14 cellular contexts compared by ENCODE assay signal in the genomic region with DNA sequence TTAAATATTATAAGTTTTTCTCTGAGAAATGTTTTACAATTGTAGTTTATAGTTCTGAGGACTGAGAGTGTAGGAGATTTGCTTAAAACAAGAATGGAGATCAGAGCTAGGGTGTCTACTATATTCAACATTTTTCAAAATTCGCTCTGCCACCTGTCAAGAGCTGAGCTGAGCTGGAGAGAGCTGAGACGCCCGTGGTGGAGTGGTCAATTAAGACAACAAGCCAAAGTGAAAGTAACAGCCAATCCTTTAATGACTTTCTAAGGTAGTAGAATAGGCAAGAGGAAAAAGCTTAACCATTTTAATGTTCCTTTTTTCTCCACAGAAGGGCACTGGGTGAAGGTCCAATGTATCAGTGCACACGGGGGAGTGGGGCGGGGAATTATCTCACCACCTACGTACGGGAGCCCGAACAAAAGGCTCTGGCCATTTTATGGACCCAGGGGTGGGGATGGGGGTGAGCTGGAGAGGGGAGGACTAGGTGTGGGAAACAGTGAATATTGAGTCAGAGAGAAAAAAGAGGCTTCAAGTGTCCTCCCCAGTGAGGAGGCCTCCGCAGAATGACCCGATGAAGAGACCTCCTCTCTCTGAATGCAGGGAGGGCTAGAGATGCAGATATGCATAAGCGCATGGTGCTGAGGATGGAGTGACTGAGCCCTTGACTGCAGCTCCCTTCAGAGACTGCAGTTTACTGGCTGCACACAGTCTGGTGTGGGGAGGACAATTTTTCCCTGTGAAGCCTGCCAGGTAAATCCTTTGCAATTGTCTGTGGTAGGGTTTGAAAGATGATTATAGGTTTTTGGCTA.
DNase-seq lines count a peak whose midpoint lies in the region.
"Had no signal": no experiment of that assay in that cellular context is flagged by ENCODE, and none has a peak within 500 bp of the region (broad histone marks: within the 10 kb centered on the region; RNA-seq: fewer than 3 reads in every experiment).

No MANE protein-coding gene starts in this region.

- no peak overlapping the region for H3K27ac ChIP-seq in skeletal muscle tissue (ENCODE audit: low read depth, low read length)
- H3K27ac ChIP-seq: ascending aorta, ovary, testis had no signal

- DNase-seq in NCI-H510A treated with DMSO at 0.1 percent for 48 hours (lab: John Stamatoyannopoulos, UW): peak; percentile 10
- no peak for DNase-seq in NCI-H510A (lab: John Stamatoyannopoulos, UW)
- DNase-seq in MG63: no peak
- no peak for DNase-seq in stimulated activated CD4-positive, alpha-beta T cell treated with anti-CD3 and anti-CD28 coated beads, Interleukin-12 subunit alpha, Interleukin-12 subunit beta, amount 100 ng/mL, for 4 hours
- DNase-seq in pons (ENCODE audit: low spot score): no peak
- no peak for DNase-seq in NK-92 (lab: John Stamatoyannopoulos, UW; ENCODE audit: unreplicated experiment)
- DNase-seq: Caco-2, NCI-H524 treated with DMSO at 0.1 percent for 48 hours, ovary, SHP77, testis had no signal

- H3K36me3 ChIP-seq in MG63: no peaks in the 10 kb centered on the region
- no peaks in the 10 kb centered on the region for H3K36me3 ChIP-seq in endocrine pancreas (ENCODE audit: control insufficient read depth, insufficient read depth, low read length)
- no peaks in the 10 kb centered on the region for H3K36me3 ChIP-seq in skeletal muscle tissue (ENCODE audit: control insufficient read depth in 3 of 3, insufficient read depth in 3 of 3, low read length in 3 of 3)
- H3K36me3 ChIP-seq: ascending aorta, ovary had no signal

- H3K4me3 ChIP-seq in MG63 (peak overlapping the region; percentile 20; the same call in 1 of the 2 replicates), endocrine pancreas (ENCODE audit: control insufficient read depth, insufficient read depth, low read length) (peak overlapping the region; percentile 48), skeletal muscle tissue (ENCODE audit: low read length in 3 of 3) (peak overlapping the region in 2 of 3 donors; percentile 17 to 23)
- H3K4me3 ChIP-seq: ascending aorta, ovary had no signal

- no peaks in the 10 kb centered on the region for H3K4me1 ChIP-seq in endocrine pancreas (ENCODE audit: control insufficient read depth, insufficient read depth, low read length)
- H3K4me1 ChIP-seq in skeletal muscle tissue (ENCODE audit: control insufficient read depth in 3 of 3, insufficient read depth in 3 of 3, low read length in 3 of 3): no peaks in the 10 kb centered on the region
- H3K4me1 ChIP-seq: ascending aorta, Caco-2, testis had no signal

- H3K27me3 ChIP-seq in MG63 (no peaks in the 10 kb centered on the region), endocrine pancreas (ENCODE audit: control insufficient read depth, insufficient read depth, low read length) (no peaks in the 10 kb centered on the region), skeletal muscle tissue (ENCODE audit: control insufficient read depth in 3 of 3, insufficient read depth in 3 of 3, low read length in 3 of 3) (no peaks in the 10 kb centered on the region)
- H3K27me3 ChIP-seq: ascending aorta, ovary, testis had no signal

- H3K9ac ChIP-seq in endocrine pancreas (ENCODE audit: control insufficient read depth, insufficient read depth, low read length) (peak overlapping the region; percentile 41), skeletal muscle tissue (ENCODE audit: low read depth in 1 of 3, low read length in 3 of 3) (no peak overlapping the region)

- no peaks in the 10 kb centered on the region for H3K9me3 ChIP-seq in MG63
- no peaks in the 10 kb centered on the region for H3K9me3 ChIP-seq in endocrine pancreas (ENCODE audit: control insufficient read depth, low read length)
- H3K9me3 ChIP-seq in skeletal muscle tissue (ENCODE audit: control insufficient read depth in 3 of 3, low read length in 3 of 3): no peaks in the 10 kb centered on the region
- H3K9me3 ChIP-seq: ascending aorta, Caco-2, ovary, testis had no signal
